In the genomic region with DNA sequence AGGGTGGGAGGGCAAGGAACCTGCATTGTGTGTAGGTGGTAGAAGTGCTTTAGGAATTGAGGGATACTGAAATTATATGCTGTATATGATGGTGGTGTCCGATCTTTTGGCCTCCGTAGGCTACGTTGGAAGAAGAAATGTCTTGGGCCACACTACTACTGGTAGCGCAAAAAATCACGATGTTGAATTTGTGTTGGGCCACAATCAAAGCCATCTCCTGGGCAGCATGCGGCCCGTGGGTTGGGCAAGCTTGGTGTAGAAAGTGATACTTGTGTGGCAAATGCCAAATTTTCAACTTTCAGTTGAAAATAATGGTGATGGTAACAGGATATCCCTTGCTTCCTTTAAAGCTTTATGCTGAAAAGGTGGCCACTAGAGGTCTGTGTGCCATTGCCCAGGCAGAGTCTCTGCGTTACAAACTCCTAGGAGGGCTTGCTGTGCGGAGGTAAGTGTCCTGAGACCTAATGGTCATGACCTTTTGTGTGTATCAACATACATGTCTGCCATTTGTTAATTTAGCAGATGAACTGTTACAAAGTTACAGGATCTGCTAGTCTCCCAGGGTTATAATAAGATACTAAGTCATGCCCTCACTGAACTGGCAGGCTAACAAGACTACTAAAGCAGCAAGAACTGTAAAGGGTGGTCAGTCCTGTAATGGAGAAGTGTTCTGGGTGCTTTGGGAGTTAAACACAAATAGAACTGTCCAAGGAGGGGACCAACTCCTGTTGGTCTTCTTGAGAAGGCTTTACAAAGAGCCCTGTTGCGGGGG, we compare ENCODE assay signal across 10 cellular contexts. TPM values are rescaled to one million over a fixed set of nuclear protein-coding genes. Genes with fewer than 3 reads are reported as not detected.
DNase-seq lines count a peak whose midpoint lies in the region; ATAC-seq and TF ChIP-seq lines count a peak whose summit lies in the region.
"Had no signal": no experiment of that assay in that cellular context is flagged by ENCODE, and none has a peak within 500 bp of the region (broad histone marks: within the 10 kb centered on the region; RNA-seq: fewer than 3 reads in every experiment).

No MANE protein-coding gene starts in this region.

- no peaks in the 10 kb centered on the region for H3K9me3 Mint-ChIP-seq in activated T-helper 17 cell treated with anti-CD3 and anti-CD28 coated beads, Interleukin-2, amount 50 U/mL, for 72 hours

- H3K4me1 ChIP-seq in A673 (ENCODE audit: insufficient read depth, low read length, poor library complexity, severe bottlenecking), result peaks cover 25% of the 10 kb centered on the region
- H3K4me1 ChIP-seq in iPS-15b (ENCODE audit: control insufficient read depth, insufficient read depth, low read length), result peaks cover 2% of the 10 kb centered on the region

- BruUV-seq in A673 (replicated peaks; lab: Mats Ljungman, UMichigan), result no TSS peak

- H3K36me3 ChIP-seq in A673 (ENCODE audit: insufficient read depth, low read length, poor library complexity, severe bottlenecking) (peaks cover 70% of the 10 kb centered on the region), iPS-15b (ENCODE audit: control insufficient read depth, insufficient read depth, low read length) (peaks cover 63% of the 10 kb centered on the region)

- peaks cover 82% of the 10 kb centered on the region for H3K36me3 Mint-ChIP-seq in activated T-helper 17 cell treated with anti-CD3 and anti-CD28 coated beads, Interleukin-2, amount 50 U/mL, for 72 hours (ENCODE audit: low read depth)

- CTCF ChIA-PET in A673 (lab: Charles Lee), result interaction anchor here (0.9 kb wide), 1 partner anchor 13 kb away, joined by 4 read pairs; no protein-coding TSS in a partner anchor

- H3K9me3 ChIP-seq in A673 (ENCODE audit: low read depth, low read length, poor library complexity, severe bottlenecking) (no peaks in the 10 kb centered on the region), iPS-15b (ENCODE audit: control insufficient read depth, insufficient read depth, low read length) (no peaks in the 10 kb centered on the region)

- no peaks in the 10 kb centered on the region for H3K27me3 Mint-ChIP-seq in activated T-helper 17 cell treated with anti-CD3 and anti-CD28 coated beads, Interleukin-2, amount 50 U/mL, for 72 hours

- H3K27ac ChIP-seq in A673 (ENCODE audit: low read depth, low read length, poor library complexity, severe bottlenecking), result peak overlapping the region; percentile 94

- peak overlapping the region; percentile 41 for H3K9ac ChIP-seq in iPS-15b (ENCODE audit: low read depth, low read length)

- H3K4me3 ChIP-seq in A673 (ENCODE audit: low read depth, low read length, poor library complexity, severe bottlenecking), result peak overlapping the region; percentile 70
- H3K4me3 ChIP-seq in iPS-15b (ENCODE audit: low read depth, low read length), result peak overlapping the region; percentile 99

- no peak for TF ChIP-seq CTCF in A673 (conservative IDR thresholded peaks at IDR 0.05; ENCODE audit: low read depth, low read length)
- TF ChIP-seq CTCF in GM12872 (IDR thresholded peaks at IDR 0.05; ENCODE audit: insufficient read depth, low read depth, low read length), result peak; percentile 2; the same call in 1 of the 3 replicates

- ATAC-seq in activated T-helper 17 cell treated with anti-CD3 and anti-CD28 coated beads, Interleukin-2, amount 50 U/mL, for 72 hours (replicated peaks), result no peak
- no peak for ATAC-seq in GM21528 (IDR thresholded peaks at IDR 0.05; ENCODE audit: low FRiP score, unreplicated experiment)
- no peak for ATAC-seq in HG03108 (IDR thresholded peaks at IDR 0.05; ENCODE audit: unreplicated experiment)

- DNase-seq in A673 (ENCODE audit: low spot score) (no peak), occipital lobe (lab: John Stamatoyannopoulos, UW) (no peak), DMS53 (lab: John Stamatoyannopoulos, UW) (no peak)
- DNase-seq: GDM1, hypothalamus had no signal

- peak overlapping the region; percentile 100 for H3K4me3 Mint-ChIP-seq in activated T-helper 17 cell treated with anti-CD3 and anti-CD28 coated beads, Interleukin-2, amount 50 U/mL, for 72 hours

- peaks cover 36% of the 10 kb centered on the region for H3K4me1 Mint-ChIP-seq in activated T-helper 17 cell treated with anti-CD3 and anti-CD28 coated beads, Interleukin-2, amount 50 U/mL, for 72 hours

- peak overlapping the region; percentile 98 for H3K27ac Mint-ChIP-seq in activated T-helper 17 cell treated with anti-CD3 and anti-CD28 coated beads, Interleukin-2, amount 50 U/mL, for 72 hours

- POLR2A ChIA-PET in A673 (lab: Charles Lee; ENCODE audit: low non-redundant PET), result no interaction called here

- intact Hi-C loops in A673 (cut with micrococcal nuclease; ENCODE audit: unreplicated experiment), result no loop called here

- H3K27me3 ChIP-seq in A673 (replicated peaks; ENCODE audit: insufficient read depth, low read depth, low read length, poor library complexity) (no peaks in the 10 kb centered on the region), iPS-15b (ENCODE audit: control insufficient read depth, insufficient read depth, low read length) (no peaks in the 10 kb centered on the region)

RNA-seq across cellular contexts. Expression of a gene that starts 2.9 kb away (rescaled TPM):
- total RNA-seq in A673 (2021), result 2,875 and 2,961 TPM in 2 replicates
- total RNA-seq in activated T-helper 17 cell treated with anti-CD3 and anti-CD28 coated beads, Interleukin-2, amount 50 U/mL, for 72 hours, result 1,000 to 10,000 TPM; 4,623 to 5,372 TPM
- total RNA-seq in occipital lobe, result 1,342 TPM

RNA-seq across cellular contexts. Expression of a gene that starts 30.8 kb away (rescaled TPM):
- total RNA-seq in A673 (2021), result 0.88 and 1.1 TPM in 2 replicates
- 1 to 10 TPM in 1 of 2 donors, under 1 TPM in 1; 0.50 to 1.2 TPM for total RNA-seq in activated T-helper 17 cell treated with anti-CD3 and anti-CD28 coated beads, Interleukin-2, amount 50 U/mL, for 72 hours
- 28.5 TPM for total RNA-seq in occipital lobe

RNA-seq across cellular contexts. Expression of a gene that starts 50.7 kb away (rescaled TPM):
- total RNA-seq in A673 (2021) (37.8 and 62.0 TPM in 2 replicates), occipital lobe (55.4 TPM)
- total RNA-seq in activated T-helper 17 cell treated with anti-CD3 and anti-CD28 coated beads, Interleukin-2, amount 50 U/mL, for 72 hours, result 10 to 100 TPM; 10.7 to 14.7 TPM

Comparison
In these comparisons a context has a peak if more than half of its experiments do, and no peak if none do; other contexts are left out.
1. RNA of a gene that starts 30.8 kb away (total RNA-seq): 28.5 TPM in occipital lobe (single experiment); 0.50 to 1.2 TPM in activated T-helper 17 cell treated with anti-CD3 and anti-CD28 coated beads, Interleukin-2, amount 50 U/mL, for 72 hours and 0.88 to 1.1 TPM in A673; every median in the first group is over 10 times any median in the second.